8 cellular contexts compared by ENCODE assay signal in the genomic region with DNA sequence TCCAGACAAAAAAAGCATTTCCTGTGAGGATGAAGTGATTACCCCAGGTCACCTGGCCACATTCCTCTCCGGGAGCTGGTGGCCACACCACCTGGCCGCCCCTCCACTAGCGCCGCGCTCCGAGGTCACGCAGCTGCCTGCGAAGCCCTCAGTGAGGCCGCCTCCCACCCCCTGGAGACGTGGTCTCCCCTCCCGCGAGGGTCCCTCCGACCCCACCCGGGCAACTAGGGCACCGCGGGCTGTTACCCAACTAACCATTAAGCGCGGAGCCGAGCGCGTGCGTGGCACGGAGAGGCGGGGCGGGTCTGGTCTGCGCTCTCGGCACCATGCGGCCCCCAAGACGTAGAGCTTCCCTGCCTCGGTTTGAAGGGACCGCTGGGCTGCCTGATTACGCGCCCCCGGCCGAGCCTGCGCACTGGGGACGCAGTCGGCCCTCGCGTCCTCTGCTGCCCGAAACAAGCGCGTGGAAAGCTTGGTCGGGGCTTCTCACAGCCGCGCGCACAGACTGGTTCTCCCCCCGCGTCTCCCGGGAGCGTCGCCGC.
DNase-seq lines count a peak whose midpoint lies in the region; ATAC-seq and TF ChIP-seq lines count a peak whose summit lies in the region.

No MANE protein-coding gene starts in this region.

- peaks cover 19% of the 10 kb centered on the region for H3K4me1 Mint-ChIP-seq in neural crest cell
- peaks cover 5 to 6% of the 10 kb centered on the region in 2 donors for H3K4me1 Mint-ChIP-seq in effector memory CD8-positive, alpha-beta T cell (ENCODE audit: low read depth in 2 of 2)

- H3K27me3 Mint-ChIP-seq in neural crest cell (ENCODE audit: low read depth) = no peaks in the 10 kb centered on the region
- H3K27me3 Mint-ChIP-seq in effector memory CD8-positive, alpha-beta T cell = peaks cover 53 to 62% of the 10 kb centered on the region in 2 donors

- peaks cover 4% of the 10 kb centered on the region for H3K36me3 Mint-ChIP-seq in neural crest cell (ENCODE audit: low read depth)
- no peaks in the 10 kb centered on the region for H3K36me3 Mint-ChIP-seq in effector memory CD8-positive, alpha-beta T cell (ENCODE audit: insufficient read depth)

- no peak for ATAC-seq in HG03432 (IDR thresholded peaks at IDR 0.05; ENCODE audit: unreplicated experiment)
- no peak for ATAC-seq in GM19397 (IDR thresholded peaks at IDR 0.05; ENCODE audit: unreplicated experiment)
- no peak for ATAC-seq in effector memory CD8-positive, alpha-beta T cell (replicated peaks)

- H3K4me3 Mint-ChIP-seq in neural crest cell = peak overlapping the region; percentile 93
- H3K4me3 Mint-ChIP-seq in effector memory CD8-positive, alpha-beta T cell = peak overlapping the region in 1 of 2 donors; percentile 50

- no peak for TF ChIP-seq CTCF in VCaP (conservative IDR thresholded peaks at IDR 0.05)
- no peak for TF ChIP-seq CTCF in fibroblast of pulmonary artery (IDR thresholded peaks at IDR 0.05; ENCODE audit: low read length, missing control alignments)
- TF ChIP-seq CTCF in neural crest cell (conservative IDR thresholded peaks at IDR 0.05) = no peak

- no peaks in the 10 kb centered on the region for H3K9me3 Mint-ChIP-seq in neural crest cell
- H3K9me3 Mint-ChIP-seq in effector memory CD8-positive, alpha-beta T cell = no peaks in the 10 kb centered on the region

- H3K27ac Mint-ChIP-seq in neural crest cell (ENCODE audit: unreplicated experiment) = no peak overlapping the region
- no peak overlapping the region for H3K27ac Mint-ChIP-seq in effector memory CD8-positive, alpha-beta T cell

- peak overlapping the region; percentile 73; the same call in 1 of the 2 replicates for H3K27ac ChIP-seq in VCaP

- H3K4me3 ChIP-seq in fibroblast of pulmonary artery (replicated peaks; ENCODE audit: low read depth, low read length) = peak overlapping the region; percentile 52

- DNase-seq in NCI-H526 (lab: John Stamatoyannopoulos, UW) (peak; percentile 79 to 93), NCI-H526 treated with DMSO at 0.1 percent for 48 hours (lab: John Stamatoyannopoulos, UW) (no peak), fibroblast of pulmonary artery (ENCODE audit: low read depth) (peak; percentile 39), neural crest cell (ENCODE audit: low read depth, low spot score) (peak; percentile 60)
- no peak for DNase-seq in effector memory CD8-positive, alpha-beta T cell

Comparison
In these comparisons a context has a peak if more than half of its experiments do, and no peak if none do; other contexts are left out.
1. DNase-seq: peak in NCI-H526 (2 of 2), fibroblast of pulmonary artery (single experiment) and neural crest cell (single experiment); none in NCI-H526 treated with DMSO at 0.1 percent for 48 hours (single experiment) and effector memory CD8-positive, alpha-beta T cell (0 of 3).